ENCODE assay signal across 14 cellular contexts in the genomic region with DNA sequence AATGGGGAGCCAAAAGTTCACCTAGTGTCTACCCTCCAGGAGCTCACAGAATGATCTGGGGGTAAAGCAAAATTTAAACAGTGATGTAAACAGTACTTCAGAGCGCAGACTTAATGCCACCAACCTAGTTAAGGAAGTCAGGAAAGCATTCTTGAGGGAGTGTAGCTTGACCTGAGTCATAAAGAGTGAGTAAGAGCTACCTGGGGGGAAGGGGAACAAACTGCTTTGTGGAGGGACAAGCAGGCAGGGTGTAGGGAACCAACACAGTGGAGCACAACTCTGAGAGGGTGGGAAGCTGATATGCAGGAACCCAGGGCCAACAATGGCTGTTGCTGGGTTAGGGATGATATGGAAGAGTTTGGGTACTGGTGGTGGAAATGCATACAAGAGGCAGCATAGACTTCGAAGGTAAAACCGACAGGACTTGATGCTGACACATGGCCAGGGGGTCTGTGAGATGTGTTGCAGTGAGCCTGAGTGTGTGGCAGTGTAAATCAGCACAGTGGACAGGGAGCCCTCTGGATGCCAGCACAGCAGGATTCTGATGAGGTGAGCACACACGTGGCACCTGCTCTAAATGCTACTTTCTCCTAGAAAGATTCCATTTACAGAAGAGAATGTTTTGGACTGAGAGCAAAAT. TPM values are rescaled to one million over a fixed set of nuclear protein-coding genes. Genes with fewer than 3 reads are reported as not detected.
DNase-seq lines count a peak whose midpoint lies in the region; ATAC-seq, FAIRE-seq and TF ChIP-seq lines count a peak whose summit lies in the region.
"Had no signal": no experiment of that assay in that cellular context is flagged by ENCODE, and none has a peak within 500 bp of the region (broad histone marks: within the 10 kb centered on the region; RNA-seq: fewer than 3 reads in every experiment).

No MANE protein-coding gene starts in this region.

- intact Hi-C loops in K562 (cut with micrococcal nuclease) (loop anchor here (5.0 kb wide), 1 partner anchor 73 kb away; no protein-coding TSS in a partner anchor), left colon (cut with DNase I, micrococcal nuclease) (no loop called here)

- peaks cover 0 to 9% of the 10 kb centered on the region in 2 experiments; a peak in 2 of 5 replicates for H3K4me1 ChIP-seq in K562 (replicated peaks in 1 of 2; ENCODE audit: control insufficient read depth in 2 of 2, insufficient read depth in 2 of 2, low read length in 2 of 2)
- no peaks in the 10 kb centered on the region for H3K4me1 ChIP-seq in HAP-1

- H3K27me3 ChIP-seq in K562 (ENCODE audit: control insufficient read depth in 2 of 2, insufficient read depth in 2 of 2, low read length in 2 of 2) (no peaks in the 10 kb centered on the region), HAP-1 (ENCODE audit: low read depth) (no peaks in the 10 kb centered on the region)

- in situ Hi-C loops in KBM-7 (cut with MboI; ENCODE audit: low pct_unique_long_range_greater_than_20kb, low sequenced_read_pairs) = no loop called here
- in situ Hi-C loops in K562 (cut with MboI) = no loop called here
- in situ Hi-C loops in HAP-1 (cut with MboI; ENCODE audit: low sequenced_read_pairs) = no loop called here

- WGBS in K562 (ENCODE audit: insufficient coverage, low coverage, missing lambda C conversion rate) = 77% methylated on average over 4 of the region's 4 CpGs

- BruUV-seq in K562 (replicated peaks; lab: Mats Ljungman, UMichigan) = no TSS peak

- H3K79me2 ChIP-seq in K562 (ENCODE audit: control insufficient read depth, insufficient read depth, low read length) = peaks cover 69% of the 10 kb centered on the region

- TF ChIP-seq CTCF in K562 (IDR thresholded peaks at IDR 0.05 in 2 of 3, conservative IDR thresholded peaks at IDR 0.05 in 1 of 3; ENCODE audit: insufficient read depth in 2 of 3, low read depth in 1 of 3, low read length in 3 of 3) = no peak

- no peaks in the 10 kb centered on the region for H3K9me1 ChIP-seq in K562 (ENCODE audit: control insufficient read depth, insufficient read depth, low read length)

- no peak for FAIRE-seq in K562 (lab: Jason Lieb, UNC)
- FAIRE-seq: GM12892 had no signal

- peak; percentile 46 for DNase-seq in EL
- DNase-seq in KBM-7 = peak; percentile 13
- DNase-seq in K562 (ENCODE audit: extremely low read depth in 1 of 4, low spot score in 3 of 4) = no peak
- no peak for DNase-seq in left colon
- no peak for DNase-seq in HAP-1 (ENCODE audit: low spot score in 2 of 2)
- no peak for DNase-seq in NCI-H1694 treated with DMSO at 0.1 percent for 48 hours (lab: John Stamatoyannopoulos, UW)
- DNase-seq: activated CD4-positive, CD25-positive, alpha-beta regulatory T cell treated with anti-CD3 and anti-CD28 coated beads, Interleukin-2, amount 50 U/mL, for 72 hours; activated naive CD8-positive, alpha-beta T cell treated with anti-CD3 and anti-CD28 coated beads, Interleukin-2, amount 10 ng/mL, durations not matched to agents 7 days and 5 days; Caco-2 had no signal

- H3K27ac ChIP-seq in K562 (ENCODE audit: extremely low read depth, low read depth, low read length) = no peak overlapping the region
- H3K27ac ChIP-seq: skin epidermis had no signal

- TF ChIP-seq RAD21 in K562 (CRISPR knock-in tag; conservative IDR thresholded peaks at IDR 0.05 in 1 of 2, IDR thresholded peaks at IDR 0.05 in 1 of 2) = no peak

- H3K9me3 ChIP-seq in K562 (replicated peaks; ENCODE audit: control insufficient read depth, insufficient read depth, low read depth, low read length) (no peaks in the 10 kb centered on the region), HAP-1 (no peaks in the 10 kb centered on the region)
- H3K9me3 ChIP-seq: Caco-2 had no signal

- H3K4me3 ChIP-seq in K562 (no peak overlapping the region), HAP-1 (no peak overlapping the region)
- H3K4me3 ChIP-seq: skin epidermis had no signal

- POLR2A ChIA-PET in K562 (lab: Yijun Ruan, JAX) = no interaction called here

- H3K36me3 ChIP-seq in K562 (ENCODE audit: control insufficient read depth, insufficient read depth, low read length) = no peaks in the 10 kb centered on the region
- no peaks in the 10 kb centered on the region for H3K36me3 ChIP-seq in HAP-1 (replicated peaks)

- H2AFZ ChIP-seq in K562 (ENCODE audit: low read depth, low read length) = no peak overlapping the region

- H3K4me2 ChIP-seq in K562 (ENCODE audit: insufficient read depth, low read length) = no peak overlapping the region

- no peak overlapping the region; a peak in 1 of 4 replicates for H3K9ac ChIP-seq in K562 (ENCODE audit: insufficient read depth in 1 of 2, low read depth in 2 of 2, low read length in 2 of 2)

- no peak for TF ChIP-seq POLR2A in K562 (conservative IDR thresholded peaks at IDR 0.05)

- H4K20me1 ChIP-seq in K562 (replicated peaks; ENCODE audit: control insufficient read depth, insufficient read depth, low read length) = peaks cover 20% of the 10 kb centered on the region

- no peak; the same call in 2 of the 3 replicates for ATAC-seq in K562
- ATAC-seq in left colon = peak; percentile 95
- ATAC-seq in HG03039 (IDR thresholded peaks at IDR 0.05; ENCODE audit: unreplicated experiment) = no peak
- no peak for ATAC-seq in GM21367 (IDR thresholded peaks at IDR 0.05; ENCODE audit: unreplicated experiment)
- ATAC-seq: Right ventricle myocardium inferior had no signal

- TF ChIP-seq EP300 in K562 (IDR thresholded peaks at IDR 0.05; ENCODE audit: low read length) = no peak

- CTCF ChIA-PET in K562 (lab: Yijun Ruan, JAX; ENCODE audit: low intra/inter-chr PET ratio) = no interaction called here

TF ChIP-seq in K562, 482 proteins besides CTCF, POLR2A, EP300 and RAD21 (continues in another document):
- TF ChIP-seq SRF (CRISPR knock-in tag; IDR thresholded peaks at IDR 0.05) (no peak), KLF13 (tag; IDR thresholded peaks at IDR 0.05; ENCODE audit: borderline replicate concordance, low read depth) (no peak), HIVEP1 (CRISPR knock-in tag; IDR thresholded peaks at IDR 0.05) (no peak), NR2C1 (IDR thresholded peaks at IDR 0.05) (no peak), NR2C1 (tag; IDR thresholded peaks at IDR 0.05) (no peak), ZNF699 (CRISPR knock-in tag; IDR thresholded peaks at IDR 0.05; ENCODE audit: insufficient replicate concordance) (no peak), OTX1 (CRISPR knock-in tag; IDR thresholded peaks at IDR 0.05) (no peak), MEF2A (IDR thresholded peaks at IDR 0.05; ENCODE audit: control insufficient read depth, low read depth, low read length) (no peak)
- TF ChIP-seq, protein P1, sequence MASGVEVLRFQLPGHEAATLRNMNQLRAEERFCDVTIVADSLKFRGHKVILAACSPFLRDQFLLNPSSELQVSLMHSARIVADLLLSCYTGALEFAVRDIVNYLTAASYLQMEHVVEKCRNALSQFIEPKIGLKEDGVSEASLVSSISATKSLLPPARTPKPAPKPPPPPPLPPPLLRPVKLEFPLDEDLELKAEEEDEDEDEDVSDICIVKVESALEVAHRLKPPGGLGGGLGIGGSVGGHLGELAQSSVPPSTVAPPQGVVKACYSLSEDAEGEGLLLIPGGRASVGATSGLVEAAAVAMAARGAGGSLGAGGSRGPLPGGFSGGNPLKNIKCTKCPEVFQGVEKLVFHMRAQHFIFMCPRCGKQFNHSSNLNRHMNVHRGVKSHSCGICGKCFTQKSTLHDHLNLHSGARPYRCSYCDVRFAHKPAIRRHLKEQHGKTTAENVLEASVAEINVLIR (CRISPR knock-in tag; IDR thresholded peaks at IDR 0.05) = no peak
- TF ChIP-seq, protein P2, sequence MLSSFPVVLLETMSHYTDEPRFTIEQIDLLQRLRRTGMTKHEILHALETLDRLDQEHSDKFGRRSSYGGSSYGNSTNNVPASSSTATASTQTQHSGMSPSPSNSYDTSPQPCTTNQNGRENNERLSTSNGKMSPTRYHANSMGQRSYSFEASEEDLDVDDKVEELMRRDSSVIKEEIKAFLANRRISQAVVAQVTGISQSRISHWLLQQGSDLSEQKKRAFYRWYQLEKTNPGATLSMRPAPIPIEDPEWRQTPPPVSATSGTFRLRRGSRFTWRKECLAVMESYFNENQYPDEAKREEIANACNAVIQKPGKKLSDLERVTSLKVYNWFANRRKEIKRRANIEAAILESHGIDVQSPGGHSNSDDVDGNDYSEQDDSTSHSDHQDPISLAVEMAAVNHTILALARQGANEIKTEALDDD (IDR thresholded peaks at IDR 0.05) = peak; percentile 50; the same call in 1 of the 2 replicates
- TF ChIP-seq, protein P3, sequence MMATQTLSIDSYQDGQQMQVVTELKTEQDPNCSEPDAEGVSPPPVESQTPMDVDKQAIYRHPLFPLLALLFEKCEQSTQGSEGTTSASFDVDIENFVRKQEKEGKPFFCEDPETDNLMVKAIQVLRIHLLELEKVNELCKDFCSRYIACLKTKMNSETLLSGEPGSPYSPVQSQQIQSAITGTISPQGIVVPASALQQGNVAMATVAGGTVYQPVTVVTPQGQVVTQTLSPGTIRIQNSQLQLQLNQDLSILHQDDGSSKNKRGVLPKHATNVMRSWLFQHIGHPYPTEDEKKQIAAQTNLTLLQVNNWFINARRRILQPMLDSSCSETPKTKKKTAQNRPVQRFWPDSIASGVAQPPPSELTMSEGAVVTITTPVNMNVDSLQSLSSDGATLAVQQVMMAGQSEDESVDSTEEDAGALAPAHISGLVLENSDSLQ (IDR thresholded peaks at IDR 0.05) = no peak

RNA-seq across cellular contexts. Expression of a gene that starts 58.3 kb away (rescaled TPM):
- total RNA-seq in K562 (2011; cell fraction: chromatin; rRNA removed; ENCODE audit: low replicate concordance) = 1.4 and 1.6 TPM in 2 replicates
- 0.50 and 0.66 TPM in 2 replicates for total RNA-seq in K562 (2011; cell fraction: nucleolus; rRNA removed)
- 1.4 TPM in 2 replicates for total RNA-seq in K562 (2011; cell fraction: nucleoplasm; rRNA removed)
- total RNA-seq in K562 (2014; rRNA removed) = not detected in 2 replicates
- 0.04 and 0.06 TPM in 2 replicates for total RNA-seq in K562 (2014; rRNA removed; fragmentation: Illumina TruSeq; extraction: Trizol)
- 0.11 TPM in 1 of 2 replicates, not detected in the other for total RNA-seq in K562 (2015; rRNA removed; fragmentation: Illumina TruSeq; extraction: Trizol)
- total RNA-seq in K562 (2021) = 0.18 and 0.20 TPM in 2 replicates
- polyA plus RNA-seq in K562 (2011; rRNA removed) = 0.07 and 0.24 TPM in 2 replicates
- 0.04 TPM in 2 replicates for polyA plus RNA-seq in K562 (2011; cell fraction: cytosol; rRNA removed)
- polyA plus RNA-seq in K562 (2011; cell fraction: nucleus; rRNA removed) = 1.2 and 1.8 TPM in 2 replicates
- 0.30 and 0.71 TPM in 2 replicates for polyA plus RNA-seq in K562 (2012)
- polyA plus RNA-seq in K562 (2014; fragmentation: Illumina TruSeq; extraction: Trizol) = 0.10 TPM in 2 replicates
- polyA plus RNA-seq in K562 (2014; fragmentation: Nextera tagmentation; extraction: Ambion mirVana) = not detected
- polyA plus RNA-seq in K562 (2014; rRNA removed) = 0.67 TPM in 1 of 2 replicates, not detected in the other
- 0.09 and 0.35 TPM in 2 replicates for polyA minus RNA-seq in K562 (2011; rRNA and poly(A)+ RNA removed)
- polyA minus RNA-seq in K562 (2011; cell fraction: cytosol; rRNA and poly(A)+ RNA removed) = not detected in 2 replicates
- 0.22 TPM in 1 of 2 replicates, not detected in the other for polyA minus RNA-seq in K562 (2011; cell fraction: nucleus; rRNA and poly(A)+ RNA removed)
- 1 to 10 TPM; 2.0 to 3.9 TPM for total RNA-seq in left colon
- total RNA-seq: Right ventricle myocardium inferior had no signal

Comparison
In these comparisons a context has a peak if more than half of its experiments do, and no peak if none do; other contexts are left out.
1. DNase-seq: peak in EL (single experiment) and KBM-7 (single experiment); none in K562 (0 of 4), left colon (0 of 2), HAP-1 (0 of 2) and NCI-H1694 treated with DMSO at 0.1 percent for 48 hours (single experiment).